In genomic region chr13:80117515-80117914, GRCh38 we compare ENCODE assay signal across 27 cellular contexts.
"Had no signal": no experiment of that assay in that cellular context is flagged by ENCODE, and none has a peak within 500 bp of the region (broad histone marks: within the 10 kb centered on the region; RNA-seq: fewer than 3 reads in every experiment).

No MANE protein-coding gene starts in this region.

- H3K4me1 Mint-ChIP-seq: immature natural killer cell; memory B cell; naive B cell; stimulated activated naive B cell treated with anti-CD40 and anti-IgM and Interleukin-4, amounts not matched to agents 10 μg/mL and 1 μg/mL and 100 μg/mL, for 72 hours had no signal

- H3K9me3 ChIP-seq: esophagus muscularis mucosa, lower lobe of right lung, mucosa of descending colon, psoas muscle, thoracic aorta, tibial nerve, upper lobe of right lung, uterus had no signal

- H3K36me3 ChIP-seq: esophagus muscularis mucosa, lower lobe of right lung, thoracic aorta, tibial nerve, upper lobe of right lung, uterus had no signal

- H3K4me1 ChIP-seq: esophagus muscularis mucosa, lower lobe of right lung, psoas muscle, tibial nerve, upper lobe of right lung, uterus had no signal

- H3K27ac Mint-ChIP-seq: immature natural killer cell; memory B cell; naive B cell; natural killer cell treated with Interleukin-12 subunit alpha and Interleukin-12 subunit beta and Interleukin-15 and Interleukin-18, amount 100 ng/mL, for 72 hours; stimulated activated naive B cell treated with anti-CD40 and anti-IgM and Interleukin-4, amounts not matched to agents 10 μg/mL and 1 μg/mL and 100 μg/mL, for 72 hours; stimulated activated naive CD8-positive, alpha-beta T cell treated with anti-CD3 and anti-CD28 coated beads, Interleukin-15, Interleukin-2, amounts not matched to agents 100 ng/mL and 50 ng/mL, for 24 hours had no signal

- DNase-seq: dermis blood vessel endothelial cell; effector memory CD4-positive, alpha-beta T cell; hypothalamus; immature natural killer cell; islet precursor cell; left ventricle myocardium superior; lower lobe of right lung; mucosa of descending colon; naive B cell; posterior cingulate gyrus; psoas muscle; right cardiac atrium; stimulated activated CD4-positive, alpha-beta T cell treated with anti-CD3 and anti-CD28 coated beads, Interleukin-15, amount 100 ng/mL, for 24 hours; stimulated activated CD4-positive, alpha-beta T cell treated with anti-CD3 and anti-CD28 coated beads, Interleukin-2, amount 100 ng/mL, for 48 hours; stimulated activated naive B cell treated with anti-CD40 and anti-IgM and Interleukin-4, amounts not matched to agents 10 μg/mL and 1 μg/mL and 100 μg/mL, for 72 hours; upper lobe of right lung; uterus had no signal

- FAIRE-seq: endothelial cell of umbilical vein had no signal

- H3K4me3 ChIP-seq: coronary artery, esophagus muscularis mucosa, lower lobe of right lung, mucosa of descending colon, psoas muscle, skin epidermis, thoracic aorta, tibial nerve, upper lobe of right lung, uterus had no signal

- H3K36me3 Mint-ChIP-seq: immature natural killer cell; memory B cell; naive B cell; natural killer cell treated with Interleukin-12 subunit alpha and Interleukin-12 subunit beta and Interleukin-15 and Interleukin-18, amount 100 ng/mL, for 72 hours; stimulated activated naive B cell treated with anti-CD40 and anti-IgM and Interleukin-4, amounts not matched to agents 10 μg/mL and 1 μg/mL and 100 μg/mL, for 72 hours had no signal

- H3K9me3 Mint-ChIP-seq: immature natural killer cell; memory B cell; naive B cell; natural killer cell treated with Interleukin-12 subunit alpha and Interleukin-12 subunit beta and Interleukin-15 and Interleukin-18, amount 100 ng/mL, for 72 hours; neural crest cell; stimulated activated naive B cell treated with anti-CD40 and anti-IgM and Interleukin-4, amounts not matched to agents 10 μg/mL and 1 μg/mL and 100 μg/mL, for 72 hours; stimulated activated naive CD8-positive, alpha-beta T cell treated with anti-CD3 and anti-CD28 coated beads, Interleukin-15, Interleukin-2, amounts not matched to agents 100 ng/mL and 50 ng/mL, for 24 hours had no signal

- H3K4me3 Mint-ChIP-seq: immature natural killer cell; memory B cell; naive B cell; natural killer cell treated with Interleukin-12 subunit alpha and Interleukin-12 subunit beta and Interleukin-15 and Interleukin-18, amount 100 ng/mL, for 72 hours; neural crest cell; stimulated activated naive B cell treated with anti-CD40 and anti-IgM and Interleukin-4, amounts not matched to agents 10 μg/mL and 1 μg/mL and 100 μg/mL, for 72 hours; stimulated activated naive CD8-positive, alpha-beta T cell treated with anti-CD3 and anti-CD28 coated beads, Interleukin-15, Interleukin-2, amounts not matched to agents 100 ng/mL and 50 ng/mL, for 24 hours had no signal

- H3K27me3 Mint-ChIP-seq: memory B cell; naive B cell; stimulated activated naive B cell treated with anti-CD40 and anti-IgM and Interleukin-4, amounts not matched to agents 10 μg/mL and 1 μg/mL and 100 μg/mL, for 72 hours; stimulated activated naive CD8-positive, alpha-beta T cell treated with anti-CD3 and anti-CD28 coated beads, Interleukin-15, Interleukin-2, amounts not matched to agents 100 ng/mL and 50 ng/mL, for 24 hours had no signal

- H3K27me3 ChIP-seq: esophagus muscularis mucosa, tibial nerve, upper lobe of right lung, uterus had no signal

- H3K27ac ChIP-seq: coronary artery, esophagus muscularis mucosa, lower lobe of right lung, psoas muscle, skin epidermis, thoracic aorta, tibial nerve, upper lobe of right lung, uterus had no signal

- ATAC-seq: left ventricle myocardium superior; lower lobe of right lung; mucosa of descending colon; natural killer cell treated with Interleukin-12 subunit alpha and Interleukin-12 subunit beta and Interleukin-15 and Interleukin-18, amount 100 ng/mL, for 72 hours; psoas muscle; right cardiac atrium; stimulated activated naive B cell treated with anti-CD40 and anti-IgM and Interleukin-4, amounts not matched to agents 10 μg/mL and 1 μg/mL and 100 μg/mL, for 72 hours; upper lobe of right lung had no signal
